25 cellular contexts compared by ENCODE assay signal in genomic region chr11:82225502-82225901, GRCh38.
"Had no signal": no experiment of that assay in that cellular context is flagged by ENCODE, and none has a peak within 500 bp of the region (broad histone marks: within the 10 kb centered on the region; RNA-seq: fewer than 3 reads in every experiment).

No MANE protein-coding gene starts in this region.

- H3K4me3 Mint-ChIP-seq: T-helper 17 cell; T-helper 2 cell treated with Interferon-gamma antibody and Interleukin-4, amounts not matched to agents 5 μg/mL and 100 μg/mL, for 36 hours had no signal

- H3K9me3 Mint-ChIP-seq: T-helper 2 cell treated with Interferon-gamma antibody and Interleukin-4, amounts not matched to agents 5 μg/mL and 100 μg/mL, for 36 hours had no signal

- H3K27me3 ChIP-seq: SJCRH30 had no signal

- ATAC-seq: HepG2, Panc1, PC-3, SK-N-SH treated with all-trans-retinoic acid at 6 μM for 48 hours, T-helper 17 cell had no signal

- H3K36me3 ChIP-seq: SJCRH30 had no signal

- H3K27me3 Mint-ChIP-seq: T-helper 17 cell had no signal

- FAIRE-seq: HepG2 had no signal

- H3K4me3 ChIP-seq: SJCRH30 had no signal

- H3K4me1 ChIP-seq: SJCRH30 had no signal

- DNase-seq: IMR-90; KG1; MV-4-11; NCI-H1092; NCI-H1417 treated with DMSO at 0.1 percent for 48 hours; NCI-H146; NCI-H1694 treated with DMSO at 0.1 percent for 48 hours; NCI-H1930; NCI-H2081 treated with DMSO at 0.1 percent for 48 hours; NCI-H2171 treated with DMSO at 0.1 percent for 48 hours; NCI-H345; NCI-H446 treated with DMSO at 0.1 percent for 48 hours; NCI-H510A treated with DMSO at 0.1 percent for 48 hours; NCI-H526; NCI-H774; NK-92 treated with Interleukin-12 subunit alpha and Interleukin-12 subunit beta, amount 100 ng/mL, for 24 hours; PC-3; SJCRH30; T-helper 1 cell; T-helper 17 cell had no signal

- H3K27ac Mint-ChIP-seq: T-helper 17 cell; T-helper 2 cell treated with Interferon-gamma antibody and Interleukin-4, amounts not matched to agents 5 μg/mL and 100 μg/mL, for 36 hours had no signal

- H3K27ac ChIP-seq: RWPE1, SJCRH30 had no signal

- H3K4me1 Mint-ChIP-seq: T-helper 17 cell had no signal
